ENCODE assay signal across 8 cellular contexts in genomic region chr1:3068400-3069361, GRCh38. TPM values are rescaled to one million over a fixed set of nuclear protein-coding genes. Genes with fewer than 3 reads are reported as not detected.
DNase-seq lines count a peak whose midpoint lies in the region; ATAC-seq and TF ChIP-seq lines count a peak whose summit lies in the region.

Gene PRDM16, plus strand, starts transcription at chr1:3069203. Its CDS starts 57 bp downstream, at chr1:3069260.

- DNase-seq in GM12865 (ENCODE audit: low read depth) (peak; percentile 8), T-cell (no peak), erythroblast (lab: John Stamatoyannopoulos, UW) (peak; percentile 30 to 45), SIG-M5 treated with dmso at 0.1 percent for 504 hours (lab: John Stamatoyannopoulos, UW; ENCODE audit: unreplicated experiment) (no peak)
- peak in 1 of 10 donors; percentile 59 for DNase-seq in naive thymus-derived CD8-positive, alpha-beta T cell

- ATAC-seq in T-cell (replicated peaks in 1 of 4): peak in 1 of 4 experiments; percentile 32
- no peak for ATAC-seq in naive thymus-derived CD8-positive, alpha-beta T cell
- no peak for ATAC-seq in GM18870 (IDR thresholded peaks at IDR 0.05; ENCODE audit: unreplicated experiment)
- ATAC-seq in GM21528 (IDR thresholded peaks at IDR 0.05; ENCODE audit: low FRiP score, unreplicated experiment): no peak

- no peaks in the 10 kb centered on the region for H3K4me1 ChIP-seq in urinary bladder (ENCODE audit: insufficient read depth)

- no peak within 1 kb of the TSS for H3K27ac ChIP-seq in urinary bladder (ENCODE audit: low read depth)

- peaks cover 3 to 38% of the 10 kb centered on the region in 2 donors for H3K27me3 Mint-ChIP-seq in T-cell
- H3K27me3 Mint-ChIP-seq in naive thymus-derived CD8-positive, alpha-beta T cell: peaks cover 3 to 40% (median 10%) of the 10 kb centered on the region in 5 donors

- no peaks in the 10 kb centered on the region for H3K36me3 Mint-ChIP-seq in T-cell
- H3K36me3 Mint-ChIP-seq in naive thymus-derived CD8-positive, alpha-beta T cell: no peaks in the 10 kb centered on the region

- CTCF ChIA-PET in T-cell (lab: Charles Lee): no interaction called here

- TF ChIP-seq CTCF in GM12865 (IDR thresholded peaks at IDR 0.05; ENCODE audit: insufficient read depth, low read depth, low read length, missing control alignments): no peak

- no peak within 1 kb of the TSS for H3K27ac Mint-ChIP-seq in T-cell
- no peak within 1 kb of the TSS for H3K27ac Mint-ChIP-seq in naive thymus-derived CD8-positive, alpha-beta T cell

- peak within 1 kb of the TSS; percentile 75 to 87 (median 77) for H3K4me3 Mint-ChIP-seq in T-cell
- H3K4me3 Mint-ChIP-seq in naive thymus-derived CD8-positive, alpha-beta T cell: peak within 1 kb of the TSS; percentile 70 to 91 (median 82)

- H3K9me3 Mint-ChIP-seq in T-cell: no peaks in the 10 kb centered on the region
- no peaks in the 10 kb centered on the region for H3K9me3 Mint-ChIP-seq in naive thymus-derived CD8-positive, alpha-beta T cell

- H3K4me1 Mint-ChIP-seq in T-cell: peaks cover 0 to 5% (median 4%) of the 10 kb centered on the region in 3 donors
- H3K4me1 Mint-ChIP-seq in naive thymus-derived CD8-positive, alpha-beta T cell: peaks cover 2 to 4% (median 2%) of the 10 kb centered on the region in 4 donors

- H3K4me3 ChIP-seq in GM12865 (ENCODE audit: low read depth, low read length): no peak within 1 kb of the TSS
- peak within 1 kb of the TSS; percentile 79 for H3K4me3 ChIP-seq in urinary bladder (ENCODE audit: low read depth, low read length)

- H3K36me3 ChIP-seq in urinary bladder (ENCODE audit: insufficient read depth): no peaks in the 10 kb centered on the region

- WGBS in urinary bladder: under 1% methylated on average over 109 of the region's 110 CpGs

- POLR2A ChIA-PET in T-cell (lab: Charles Lee): no interaction called here
- POLR2A ChIA-PET in naive thymus-derived CD8-positive, alpha-beta T cell (lab: Charles Lee): no interaction called here

- TF ChIP-seq POLR2A in erythroblast (IDR thresholded peaks at IDR 0.05; ENCODE audit: low read length): no peak

RNA-seq across cellular contexts. Expression of gene PRDM16, which starts in this region (rescaled TPM):
- total RNA-seq in T-cell (under 1 TPM in 4 of 5 donors, not detected in 1; 0.15 to 0.70 (median 0.24) TPM), urinary bladder (3.7 TPM)
- total RNA-seq in naive thymus-derived CD8-positive, alpha-beta T cell: not detected
- not detected for polyA plus RNA-seq in naive thymus-derived CD8-positive, alpha-beta T cell
- 2.8 TPM for polyA plus RNA-seq in urinary bladder

Comparison
In these comparisons a context has a peak if more than half of its experiments do, and no peak if none do; other contexts are left out.
1. DNase-seq: peak in GM12865 (single experiment) and erythroblast (2 of 2); none in T-cell (0 of 34) and SIG-M5 treated with dmso at 0.1 percent for 504 hours (single experiment).